ENCODE assay signal across 10 cellular contexts in the genomic region with DNA sequence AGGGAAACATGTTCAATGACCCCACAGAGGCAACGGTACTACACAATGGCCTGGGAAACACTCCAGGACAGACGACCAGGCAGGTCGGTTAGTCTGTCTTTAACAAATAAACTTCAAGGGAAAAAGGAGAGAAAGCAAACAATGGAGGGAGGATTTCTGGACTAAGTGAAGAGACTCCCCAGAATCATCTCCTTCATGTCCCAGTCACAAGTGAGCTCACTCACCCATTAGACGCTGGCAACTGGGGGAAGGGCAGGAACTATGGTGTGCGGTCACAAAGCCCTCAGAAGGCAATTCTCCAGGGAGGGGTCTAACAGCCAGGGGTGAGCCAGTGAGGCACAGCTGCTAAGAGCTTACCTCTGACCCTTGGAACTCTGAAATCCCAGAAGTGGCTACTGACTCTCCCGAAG. TPM values are rescaled to one million over a fixed set of nuclear protein-coding genes. Genes with fewer than 3 reads are reported as not detected.
DNase-seq lines count a peak whose midpoint lies in the region; ATAC-seq and TF ChIP-seq lines count a peak whose summit lies in the region.
"Had no signal": no experiment of that assay in that cellular context is flagged by ENCODE, and none has a peak within 500 bp of the region (broad histone marks: within the 10 kb centered on the region; RNA-seq: fewer than 3 reads in every experiment).

No MANE protein-coding gene starts in this region.

- H3K4me2 ChIP-seq in neural progenitor cell: peak overlapping the region; percentile 63

- peaks cover 3% of the 10 kb centered on the region for H3K27me3 Mint-ChIP-seq in neural progenitor cell (ENCODE audit: insufficient read depth, low read depth)
- H3K27me3 Mint-ChIP-seq: dendritic cell treated with granulocyte-macrophage colony-stimulating factor and Interleukin-4, amounts not matched to agents 40 ng/mL and 50 ng/mL, for 4 days had no signal

- peaks cover 100% of the 10 kb centered on the region for H3K79me2 ChIP-seq in neural progenitor cell (ENCODE audit: low read depth)

- no peak overlapping the region for H3K9ac ChIP-seq in neural progenitor cell

- H3K4me1 Mint-ChIP-seq in neural progenitor cell: peaks cover 32% of the 10 kb centered on the region

- H3K36me3 Mint-ChIP-seq in neural progenitor cell: peaks cover 33% of the 10 kb centered on the region

- H3K4me3 ChIP-seq in choroid plexus epithelial cell (ENCODE audit: low read depth, low read length) (no peak overlapping the region), neural progenitor cell (no peak overlapping the region)
- H3K4me3 ChIP-seq: thoracic aorta had no signal

- no peak overlapping the region for H3K4me3 Mint-ChIP-seq in neural progenitor cell
- H3K4me3 Mint-ChIP-seq: dendritic cell treated with granulocyte-macrophage colony-stimulating factor and Interleukin-4, amounts not matched to agents 40 ng/mL and 50 ng/mL, for 4 days had no signal

- peak; percentile 79 for ATAC-seq in GM18907 (IDR thresholded peaks at IDR 0.05; ENCODE audit: unreplicated experiment)
- peak; percentile 59 for ATAC-seq in HG03139 (IDR thresholded peaks at IDR 0.05; ENCODE audit: unreplicated experiment)
- ATAC-seq in omental fat pad (ENCODE audit: low FRiP score): no peak

- peaks cover 83% of the 10 kb centered on the region for H4K20me1 ChIP-seq in neural progenitor cell (ENCODE audit: low read depth)

- no peaks in the 10 kb centered on the region for H3K9me3 Mint-ChIP-seq in neural progenitor cell
- H3K9me3 Mint-ChIP-seq: dendritic cell treated with granulocyte-macrophage colony-stimulating factor and Interleukin-4, amounts not matched to agents 40 ng/mL and 50 ng/mL, for 4 days had no signal

- H3F3A ChIP-seq in neural progenitor cell (ENCODE audit: low read depth): peaks cover 39% of the 10 kb centered on the region

- in situ Hi-C loops in GM13976 (cut with MboI; ENCODE audit: low sequenced_read_pairs, unreplicated experiment): no loop called here

- H3K36me3 ChIP-seq in neural progenitor cell: peaks cover 3% of the 10 kb centered on the region

- H2AFZ ChIP-seq in neural progenitor cell (replicated peaks): no peak overlapping the region

- peaks cover 19% of the 10 kb centered on the region for H3K4me1 ChIP-seq in neural progenitor cell

- DNase-seq in choroid plexus epithelial cell (ENCODE audit: low read depth) (peak; percentile 71), neural progenitor cell (ENCODE audit: low spot score) (peak; percentile 67), HPDE6-E6E7 (ENCODE audit: extremely low spot score) (no peak), islet precursor cell (no peak), omental fat pad (ENCODE audit: low spot score) (no peak), GM13976 (ENCODE audit: low spot score) (no peak)

- TF ChIP-seq CTCF in choroid plexus epithelial cell (conservative IDR thresholded peaks at IDR 0.05; ENCODE audit: low read depth, low read length): no peak
- no peak for TF ChIP-seq CTCF in neural progenitor cell (IDR thresholded peaks at IDR 0.05)
- no peak for TF ChIP-seq CTCF in omental fat pad (IDR thresholded peaks at IDR 0.05)
- no peak for TF ChIP-seq CTCF in GM13976 (IDR thresholded peaks at IDR 0.05; ENCODE audit: borderline replicate concordance, control extremely low read depth, extremely low read depth, insufficient read depth, missing control alignments)

- H3K27ac Mint-ChIP-seq in neural progenitor cell: peak overlapping the region; percentile 70
- H3K27ac Mint-ChIP-seq: dendritic cell treated with granulocyte-macrophage colony-stimulating factor and Interleukin-4, amounts not matched to agents 40 ng/mL and 50 ng/mL, for 4 days had no signal

- H3K9me3 ChIP-seq in neural progenitor cell (ENCODE audit: low read depth): no peaks in the 10 kb centered on the region
- H3K9me3 ChIP-seq: thoracic aorta had no signal

- peak overlapping the region; percentile 23 for H3K27ac ChIP-seq in neural progenitor cell
- H3K27ac ChIP-seq: thoracic aorta had no signal

- no peaks in the 10 kb centered on the region for H3K27me3 ChIP-seq in neural progenitor cell

RNA-seq across cellular contexts. Expression of a gene that starts 55.7 kb away (rescaled TPM):
- 37.8 and 56.9 TPM in 2 replicates for total RNA-seq in neural progenitor cell (ENCODE audit: low replicate concordance)
- 100 to 1,000 TPM in 3 of 4 donors, 10 to 100 TPM in 1; 97.2 to 136 (median 114) TPM for total RNA-seq in omental fat pad

RNA-seq across cellular contexts. Expression of a gene that starts 57.0 kb away (rescaled TPM):
- 175 and 197 TPM in 2 replicates for total RNA-seq in neural progenitor cell (ENCODE audit: low replicate concordance)
- total RNA-seq in omental fat pad: 100 to 1,000 TPM; 104 to 175 (median 152) TPM

Comparison
In these comparisons a context has a peak if more than half of its experiments do, and no peak if none do; other contexts are left out.
1. DNase-seq: peak in choroid plexus epithelial cell (single experiment) and neural progenitor cell (single experiment); none in HPDE6-E6E7 (single experiment), islet precursor cell (single experiment), omental fat pad (single experiment) and GM13976 (single experiment).